Comparison of ENCODE assay signal across 8 cellular contexts in genomic region chr11:66347425-66348276, GRCh38. TPM values are rescaled to one million over a fixed set of nuclear protein-coding genes. Genes with fewer than 3 reads are reported as not detected.
DNase-seq lines count a peak whose midpoint lies in the region; ATAC-seq, FAIRE-seq and TF ChIP-seq lines count a peak whose summit lies in the region.

B4GAT1 (minus strand) TSS chr11:66347629; CDS start chr11:66347545, 84 bp downstream.

- H3K4me3 ChIP-seq in A549 (peak within 1 kb of the TSS; percentile 88), Peyer's patch (peak within 1 kb of the TSS; percentile 66 to 95 (median 82)), esophagus squamous epithelium (peak within 1 kb of the TSS; percentile 78 to 92 (median 81))

- ATAC-seq in A549 (peak; percentile 78 to 83), GM19023 (IDR thresholded peaks at IDR 0.05; ENCODE audit: unreplicated experiment) (peak; percentile 41)

- H3K27ac ChIP-seq in A549 (peak within 1 kb of the TSS; percentile 90 to 97), Peyer's patch (peak within 1 kb of the TSS; percentile 79 to 99 (median 89)), esophagus squamous epithelium (peak within 1 kb of the TSS; percentile 79 to 96 (median 93))

- TF ChIP-seq EP300 in A549 (IDR thresholded peaks at IDR 0.05) = no peak

- CTCF ChIA-PET in A549 (lab: Yijun Ruan, JAX) = interaction anchor here (0.8 to 7.9 kb wide), 12 partner anchors 10 to 65 kb away, joined by 3 to 57 read pairs (median 6); partner anchors contain the start of gene RIN1

- intact Hi-C loops in esophagus squamous epithelium (cut with DNase I) = no loop called here

- under 1% methylated on average over 34 of the region's 101 CpGs for WGBS in A549 (ENCODE audit: missing lambda C conversion rate)
- 1% methylated on average over 16 of the region's 101 CpGs for WGBS in esophagus squamous epithelium, 2 donors

- in situ Hi-C loops in KBM-7 (cut with MboI; ENCODE audit: low pct_unique_long_range_greater_than_20kb, low sequenced_read_pairs) = no loop called here

- H3K36me3 ChIP-seq in Peyer's patch = no peaks in the 10 kb centered on the region
- H3K36me3 ChIP-seq in esophagus squamous epithelium = peaks cover 0 to 5% (median 0%) of the 10 kb centered on the region in 3 donors

- H3K9me3 ChIP-seq in A549 = no peaks in the 10 kb centered on the region
- H3K9me3 ChIP-seq in Peyer's patch = no peaks in the 10 kb centered on the region
- no peaks in the 10 kb centered on the region for H3K9me3 ChIP-seq in esophagus squamous epithelium

- peak; percentile 81 to 95 for DNase-seq in A549 (ENCODE audit: low read depth in 1 of 2, low spot score in 1 of 2)
- peak; percentile 96 for DNase-seq in KBM-7
- DNase-seq in Peyer's patch = peak; percentile 79 to 94 (median 88)
- DNase-seq in activated T-helper 1 cell treated with Interleukin-2 at 50 U/mL for 16 hours (ENCODE audit: low read depth) = peak; percentile 60
- no peak for DNase-seq in esophagus squamous epithelium (lab: John Stamatoyannopoulos, UW)
- peak; percentile 86 for DNase-seq in myocyte (ENCODE audit: low read depth)
- DNase-seq in stimulated activated CD8-positive, alpha-beta memory T cell treated with anti-CD3 and anti-CD28 coated beads, Interleukin-7, amount 100 ng/mL, for 1 hour (ENCODE audit: low read depth in 2 of 2) = peak; percentile 62 to 70

- no peak for FAIRE-seq in A549 (lab: Jason Lieb, UNC)

- peak within 1 kb of the TSS; percentile 77 for H3K4me2 ChIP-seq in A549

- H3K27me3 ChIP-seq in Peyer's patch (no peaks in the 10 kb centered on the region), esophagus squamous epithelium (no peaks in the 10 kb centered on the region)

- TF ChIP-seq RAD21 in A549 (conservative IDR thresholded peaks at IDR 0.05 in 1 of 2, IDR thresholded peaks at IDR 0.05 in 1 of 2) = no peak

- TF ChIP-seq POLR2A in A549 (IDR thresholded peaks at IDR 0.05; ENCODE audit: low read length) (peak; percentile 31), Peyer's patch (IDR thresholded peaks at IDR 0.05) (peak; percentile 52 to 66), esophagus squamous epithelium (IDR thresholded peaks at IDR 0.05) (peak in 2 of 4 donors; percentile 40 to 46)

- POLR2A ChIA-PET in A549 (lab: Yijun Ruan, JAX) = interaction anchor here (0.5 to 1.2 kb wide), 6 partner anchors 15 to 80 kb away, joined by 3 to 7 read pairs (median 3); no protein-coding TSS in a partner anchor

- TF ChIP-seq CTCF in A549 (IDR thresholded peaks at IDR 0.05) (no peak), Peyer's patch (IDR thresholded peaks at IDR 0.05) (no peak), esophagus squamous epithelium (IDR thresholded peaks at IDR 0.05) (peak in 1 of 6 experiments; percentile 4)

- H3K4me1 ChIP-seq in A549 (peaks cover 39% of the 10 kb centered on the region), Peyer's patch (peaks cover 18 to 48% (median 20%) of the 10 kb centered on the region in 4 donors), esophagus squamous epithelium (peaks cover 34 to 57% (median 35%) of the 10 kb centered on the region in 3 donors)

TF ChIP-seq in A549, 52 proteins besides CTCF, POLR2A, EP300 and RAD21 (continues in another document):
- no peak for TF ChIP-seq NR3C1 (IDR thresholded peaks at IDR 0.05)
- TF ChIP-seq POLR2AphosphoS2 (conservative IDR thresholded peaks at IDR 0.05; ENCODE audit: low read length) = no peak
- no peak for TF ChIP-seq KDM5A (IDR thresholded peaks at IDR 0.05)
- no peak for TF ChIP-seq CHD2 (IDR thresholded peaks at IDR 0.05; ENCODE audit: low read length, partially characterized antibody)
- TF ChIP-seq MAX (IDR thresholded peaks at IDR 0.05) = peak; percentile 87
- TF ChIP-seq E2F6 (IDR thresholded peaks at IDR 0.05; ENCODE audit: borderline replicate concordance, low read depth) = no peak; the same call in 1 of the 2 replicates
- TF ChIP-seq ZFP36 (IDR thresholded peaks at IDR 0.05; ENCODE audit: borderline replicate concordance, partially characterized antibody) = no peak
- TF ChIP-seq BHLHE40 (IDR thresholded peaks at IDR 0.05; ENCODE audit: low read depth, low read length) = no peak
- no peak for TF ChIP-seq HOXB13 (CRISPR knock-in tag; IDR thresholded peaks at IDR 0.05; ENCODE audit: low read depth)
- TF ChIP-seq, protein P1, sequence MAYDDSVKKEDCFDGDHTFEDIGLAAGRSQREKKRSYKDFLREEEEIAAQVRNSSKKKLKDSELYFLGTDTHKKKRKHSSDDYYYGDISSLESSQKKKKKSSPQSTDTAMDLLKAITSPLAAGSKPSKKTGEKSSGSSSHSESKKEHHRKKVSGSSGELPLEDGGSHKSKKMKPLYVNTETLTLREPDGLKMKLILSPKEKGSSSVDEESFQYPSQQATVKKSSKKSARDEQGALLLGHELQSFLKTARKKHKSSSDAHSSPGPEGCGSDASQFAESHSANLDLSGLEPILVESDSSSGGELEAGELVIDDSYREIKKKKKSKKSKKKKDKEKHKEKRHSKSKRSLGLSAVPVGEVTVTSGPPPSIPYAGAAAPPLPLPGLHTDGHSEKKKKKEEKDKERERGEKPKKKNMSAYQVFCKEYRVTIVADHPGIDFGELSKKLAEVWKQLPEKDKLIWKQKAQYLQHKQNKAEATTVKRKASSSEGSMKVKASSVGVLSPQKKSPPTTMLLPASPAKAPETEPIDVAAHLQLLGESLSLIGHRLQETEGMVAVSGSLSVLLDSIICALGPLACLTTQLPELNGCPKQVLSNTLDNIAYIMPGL (CRISPR knock-in tag; IDR thresholded peaks at IDR 0.05; ENCODE audit: borderline replicate concordance) = peak; percentile 91
- no peak for TF ChIP-seq FOSB (CRISPR knock-in tag; IDR thresholded peaks at IDR 0.05)
- no peak for TF ChIP-seq MAZ (IDR thresholded peaks at IDR 0.05; ENCODE audit: borderline replicate concordance, low read depth, low read length)
- TF ChIP-seq ESRRA (IDR thresholded peaks at IDR 0.05; ENCODE audit: borderline replicate concordance, low read length) = no peak
- no peak for TF ChIP-seq CBX8 (IDR thresholded peaks at IDR 0.05)
- no peak for TF ChIP-seq CBX2 (IDR thresholded peaks at IDR 0.05; ENCODE audit: borderline replicate concordance, low read depth)
- TF ChIP-seq RFX5 (IDR thresholded peaks at IDR 0.05) = no peak
- TF ChIP-seq CHD4 (IDR thresholded peaks at IDR 0.05; ENCODE audit: borderline replicate concordance) = no peak
- peak in 1 of 2 experiments; percentile 60; a peak in 2 of 5 replicates for TF ChIP-seq JUN (IDR thresholded peaks at IDR 0.05)
- no peak for TF ChIP-seq HEYL (CRISPR knock-in tag; IDR thresholded peaks at IDR 0.05)
- no peak for TF ChIP-seq HOXB5 (CRISPR knock-in tag; IDR thresholded peaks at IDR 0.05)
- TF ChIP-seq KDM1A (IDR thresholded peaks at IDR 0.05; ENCODE audit: low read depth) = no peak
- no peak for TF ChIP-seq HOXA7 (CRISPR knock-in tag; IDR thresholded peaks at IDR 0.05)
- TF ChIP-seq RARB (CRISPR knock-in tag; IDR thresholded peaks at IDR 0.05) = no peak
- no peak for TF ChIP-seq TP53 (CRISPR knock-in tag; IDR thresholded peaks at IDR 0.05)
- TF ChIP-seq ATOH8 (CRISPR knock-in tag; IDR thresholded peaks at IDR 0.05; ENCODE audit: low read depth) = no peak
- no peak; the same call in 1 of the 2 replicates for TF ChIP-seq GATA3 (IDR thresholded peaks at IDR 0.05; ENCODE audit: borderline replicate concordance)
- TF ChIP-seq PHF8 (IDR thresholded peaks at IDR 0.05; ENCODE audit: borderline replicate concordance, low read depth) = no peak; the same call in 1 of the 2 replicates
- no peak for TF ChIP-seq RNF2 (IDR thresholded peaks at IDR 0.05; ENCODE audit: borderline replicate concordance, low read depth)
- TF ChIP-seq, protein P2, sequence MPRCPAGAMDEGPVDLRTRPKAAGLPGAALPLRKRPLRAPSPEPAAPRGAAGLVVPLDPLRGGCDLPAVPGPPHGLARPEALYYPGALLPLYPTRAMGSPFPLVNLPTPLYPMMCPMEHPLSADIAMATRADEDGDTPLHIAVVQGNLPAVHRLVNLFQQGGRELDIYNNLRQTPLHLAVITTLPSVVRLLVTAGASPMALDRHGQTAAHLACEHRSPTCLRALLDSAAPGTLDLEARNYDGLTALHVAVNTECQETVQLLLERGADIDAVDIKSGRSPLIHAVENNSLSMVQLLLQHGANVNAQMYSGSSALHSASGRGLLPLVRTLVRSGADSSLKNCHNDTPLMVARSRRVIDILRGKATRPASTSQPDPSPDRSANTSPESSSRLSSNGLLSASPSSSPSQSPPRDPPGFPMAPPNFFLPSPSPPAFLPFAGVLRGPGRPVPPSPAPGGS (IDR thresholded peaks at IDR 0.05) = peak; percentile 57; the same call in 1 of the 3 replicates

RNA-seq across cellular contexts. Expression of gene B4GAT1, which starts in this region (rescaled TPM):
- polyA plus RNA-seq in A549 (2011; rRNA removed) (11.0 and 12.2 TPM in 2 replicates), A549 (2017; fragmentation: RNase III; extraction: RNeasy Plus Mini Kit Qiagen cat#74134 plus additional on column Dnase treatment) (15.3 to 18.7 TPM (median 18.0 TPM) in 3 replicates)
- 7.8 and 11.8 TPM in 2 replicates for polyA plus RNA-seq in A549 (2012; cell fraction: cytosol; rRNA removed)
- polyA plus RNA-seq in A549 (2012; cell fraction: nucleus; rRNA removed) = 19.0 and 23.5 TPM in 2 replicates
- polyA minus RNA-seq in A549 (2011; rRNA and poly(A)+ RNA removed) = 3.4 and 3.7 TPM in 2 replicates
- total RNA-seq in Peyer's patch (10 to 100 TPM in 3 of 4 donors, 1 to 10 TPM in 1; 1.7 to 21.9 (median 18.8) TPM), esophagus squamous epithelium (10 to 100 TPM in 2 of 4 donors, 1 to 10 TPM in 2; 6.8 to 24.0 (median 11.3) TPM), myocyte (60.3 and 69.3 TPM in 2 replicates)
- polyA plus RNA-seq in myocyte (2012) = 54.7 TPM
